In genomic region chr4:41396869-41397268, GRCh38 we compare ENCODE assay signal across 14 cellular contexts.
"Had no signal": no experiment of that assay in that cellular context is flagged by ENCODE, and none has a peak within 500 bp of the region (broad histone marks: within the 10 kb centered on the region; RNA-seq: fewer than 3 reads in every experiment).

No MANE protein-coding gene starts in this region.

- H3K4me3 Mint-ChIP-seq: naive thymus-derived CD8-positive, alpha-beta T cell; neural crest cell; stimulated activated memory B cell treated with anti-CD40 and anti-IgM and Interleukin-4, amounts not matched to agents 10 μg/mL and 1 μg/mL and 100 μg/mL, for 72 hours; stimulated activated naive CD8-positive, alpha-beta T cell treated with anti-CD3 and anti-CD28 coated beads, Interleukin-15, Interleukin-2, amounts not matched to agents 100 ng/mL and 50 ng/mL, for 24 hours had no signal

- H3K4me1 ChIP-seq: right lobe of liver had no signal

- H3K4me1 Mint-ChIP-seq: naive thymus-derived CD8-positive, alpha-beta T cell; stimulated activated memory B cell treated with anti-CD40 and anti-IgM and Interleukin-4, amounts not matched to agents 10 μg/mL and 1 μg/mL and 100 μg/mL, for 72 hours had no signal

- H3K9me3 Mint-ChIP-seq: neural crest cell; stimulated activated memory B cell treated with anti-CD40 and anti-IgM and Interleukin-4, amounts not matched to agents 10 μg/mL and 1 μg/mL and 100 μg/mL, for 72 hours; stimulated activated naive CD8-positive, alpha-beta T cell treated with anti-CD3 and anti-CD28 coated beads, Interleukin-15, Interleukin-2, amounts not matched to agents 100 ng/mL and 50 ng/mL, for 24 hours had no signal

- H3K27me3 Mint-ChIP-seq: stimulated activated memory B cell treated with anti-CD40 and anti-IgM and Interleukin-4, amounts not matched to agents 10 μg/mL and 1 μg/mL and 100 μg/mL, for 72 hours had no signal

- H3K4me3 ChIP-seq: coronary artery, heart left ventricle, mucosa of descending colon, ovary, right lobe of liver, tibial nerve had no signal

- H3K36me3 ChIP-seq: heart left ventricle, ovary, right lobe of liver, tibial nerve had no signal

- H3K27ac ChIP-seq: coronary artery, heart left ventricle, ovary, right lobe of liver, tibial nerve had no signal

- H3K36me3 Mint-ChIP-seq: stimulated activated memory B cell treated with anti-CD40 and anti-IgM and Interleukin-4, amounts not matched to agents 10 μg/mL and 1 μg/mL and 100 μg/mL, for 72 hours had no signal

- H3K27ac Mint-ChIP-seq: naive thymus-derived CD8-positive, alpha-beta T cell; stimulated activated memory B cell treated with anti-CD40 and anti-IgM and Interleukin-4, amounts not matched to agents 10 μg/mL and 1 μg/mL and 100 μg/mL, for 72 hours; stimulated activated naive CD8-positive, alpha-beta T cell treated with anti-CD3 and anti-CD28 coated beads, Interleukin-15, Interleukin-2, amounts not matched to agents 100 ng/mL and 50 ng/mL, for 24 hours had no signal

- H3K27me3 ChIP-seq: heart left ventricle, ovary, right lobe of liver, tibial nerve had no signal

- DNase-seq: effector CD8-positive, alpha-beta T cell; foreskin melanocyte; heart left ventricle; mammary epithelial cell; mucosa of descending colon; naive thymus-derived CD8-positive, alpha-beta T cell; ovary; right lobe of liver; stimulated activated CD4-positive, alpha-beta T cell treated with anti-CD3 and anti-CD28 coated beads, Interleukin-4, amount 100 ng/mL, for 1 hour had no signal

- ATAC-seq: mucosa of descending colon; naive thymus-derived CD8-positive, alpha-beta T cell; right lobe of liver; stimulated activated memory B cell treated with anti-CD40 and anti-IgM and Interleukin-4, amounts not matched to agents 10 μg/mL and 1 μg/mL and 100 μg/mL, for 72 hours had no signal
